1 cellular context compared by ENCODE assay signal in genomic region chr10:26805567-26806245, GRCh38.
TF ChIP-seq lines count a peak whose summit lies in the region.

No MANE protein-coding gene starts in this region.

TF ChIP-seq in IMR-90, 13 proteins besides CTCF, POLR2A, EP300 and RAD21 (continued from another document):
- TF ChIP-seq ELK1 (IDR thresholded peaks at IDR 0.05; ENCODE audit: borderline replicate concordance, low read depth, low read length) (no peak), SMC3 (IDR thresholded peaks at IDR 0.05; ENCODE audit: low read depth, low read length) (no peak), MXI1 (IDR thresholded peaks at IDR 0.05; ENCODE audit: borderline replicate concordance, low read depth, low read length) (no peak), RCOR1 (IDR thresholded peaks at IDR 0.05; ENCODE audit: insufficient replicate concordance, low read length) (no peak), MAFK (IDR thresholded peaks at IDR 0.05; ENCODE audit: low read depth, low read length) (no peak), RFX5 (IDR thresholded peaks at IDR 0.05; ENCODE audit: low read depth, low read length) (no peak), MAZ (IDR thresholded peaks at IDR 0.05; ENCODE audit: borderline replicate concordance, low read depth, low read length) (no peak), BHLHE40 (IDR thresholded peaks at IDR 0.05; ENCODE audit: low read depth, low read length) (no peak), CEBPB (IDR thresholded peaks at IDR 0.05; ENCODE audit: low read depth, low read length) (no peak), NFE2L2 (IDR thresholded peaks at IDR 0.05; ENCODE audit: low read depth, low read length) (no peak)
